Comparison of ENCODE assay signal across 8 cellular contexts in genomic region chr1:144418891-144419697, GRCh38. TPM values are rescaled to one million over a fixed set of nuclear protein-coding genes. Genes with fewer than 3 reads are reported as not detected.
DNase-seq lines count a peak whose midpoint lies in the region; ATAC-seq, FAIRE-seq and TF ChIP-seq lines count a peak whose summit lies in the region.
"Not testable (repeated sequence)": the region's sequence is repeated elsewhere in the genome, so short reads cannot be mapped to it uniquely, and the experiment has no call there.

No MANE protein-coding gene starts in this region.

- peak overlapping the region; percentile 74 to 88 (median 78) for H3K4me3 Mint-ChIP-seq in T-cell
- H3K4me3 Mint-ChIP-seq in effector memory CD8-positive, alpha-beta T cell = peak overlapping the region; percentile 82 to 86

- H3K4me1 Mint-ChIP-seq in T-cell; effector memory CD8-positive, alpha-beta T cell (ENCODE audit: low read depth in 2 of 2): not testable (repeated sequence)

- POLR2A ChIA-PET in T-cell (lab: Charles Lee) = not testable (repeated sequence)

- H3K4me3 ChIP-seq in kidney (ENCODE audit: low read length in 2 of 2) = not testable (repeated sequence)

- not testable (repeated sequence) for H3K9ac ChIP-seq in kidney (ENCODE audit: low read length in 2 of 2)

- CTCF ChIA-PET in T-cell (lab: Charles Lee) = not testable (repeated sequence)

- H3K36me3 ChIP-seq in kidney (ENCODE audit: control insufficient read depth in 1 of 2, insufficient read depth in 2 of 2, low read length in 2 of 2) = not testable (repeated sequence)

- intact Hi-C loops in kidney (cut with DNase I) = not testable (repeated sequence)

- DNase-seq in DMS 273 treated with DMSO at 0.1 percent for 48 hours (lab: John Stamatoyannopoulos, UW) (peak; percentile 38), NCI-H1105 treated with DMSO at 0.1 percent for 48 hours (lab: John Stamatoyannopoulos, UW) (peak; percentile 63), T-cell (peak; percentile 24 to 69 (median 46)), kidney (peak; percentile 74), putamen (ENCODE audit: low spot score) (peak; percentile 1)
- DNase-seq in activated effector memory CD4-positive, alpha-beta T cell treated with Interleukin-2 at 50 U/mL for 16 hours = peak; percentile 57
- DNase-seq in effector memory CD8-positive, alpha-beta T cell = peak; percentile 53 to 61 (median 57)
- DNase-seq in stimulated activated naive CD4-positive, alpha-beta T cell treated with Interleukin-2 at 50 U/mL for 16 hours (lab: John Stamatoyannopoulos, UW) = peak; percentile 56

- H3K27ac Mint-ChIP-seq in T-cell = peak overlapping the region; percentile 80 to 93
- H3K27ac Mint-ChIP-seq in effector memory CD8-positive, alpha-beta T cell = peak overlapping the region; percentile 93 to 99

- not testable (repeated sequence) for H3K9me3 Mint-ChIP-seq in T-cell; effector memory CD8-positive, alpha-beta T cell

- not testable (repeated sequence) for H3K9me3 ChIP-seq in kidney (ENCODE audit: control insufficient read depth in 1 of 2, low read length in 2 of 2)

- not testable (repeated sequence) for FAIRE-seq in kidney (lab: Jason Lieb, UNC)

- not testable (repeated sequence) for H3K27me3 Mint-ChIP-seq in T-cell; effector memory CD8-positive, alpha-beta T cell

- not testable (repeated sequence) for H3K27ac ChIP-seq in kidney (ENCODE audit: low read depth in 2 of 2, low read length in 2 of 2)

- peaks cover 13% of the 10 kb centered on the region for H3K36me3 Mint-ChIP-seq in T-cell
- H3K36me3 Mint-ChIP-seq in effector memory CD8-positive, alpha-beta T cell (ENCODE audit: insufficient read depth) = peaks cover 18% of the 10 kb centered on the region

- not testable (repeated sequence) for ATAC-seq in T-cell (replicated peaks in 1 of 4); effector memory CD8-positive, alpha-beta T cell (replicated peaks)

- TF ChIP-seq CTCF in kidney (IDR thresholded peaks at IDR 0.05; ENCODE audit: borderline replicate concordance, extremely low read depth, insufficient read depth) = not testable (repeated sequence)

- not testable (repeated sequence) for H3K4me1 ChIP-seq in kidney (ENCODE audit: control insufficient read depth in 1 of 2, insufficient read depth in 1 of 2, low read depth in 1 of 2, low read length in 2 of 2)

RNA-seq across cellular contexts. Expression of gene NBPF15, which starts 42.4 kb away (rescaled TPM):
- 100 to 1,000 TPM in 4 of 5 donors, 10 to 100 TPM in 1; 84.7 to 178 (median 149) TPM for total RNA-seq in T-cell
- total RNA-seq in kidney = 44.9 TPM
- 7.0 TPM for polyA plus RNA-seq in kidney (ENCODE audit: insufficient read depth, low read depth, low replicate concordance)

RNA-seq across cellular contexts. Expression of gene PPIAL4E, which starts 45.7 kb away (rescaled TPM):
- total RNA-seq in T-cell (1 to 10 TPM in 2 of 5 donors, under 1 TPM in 1, not detected in 2; 0.85 to 2.0 (median 1.4) TPM), kidney (not detected)
- not detected for polyA plus RNA-seq in kidney (ENCODE audit: insufficient read depth, low read depth, low replicate concordance)

Comparison
In these comparisons a context has a peak if more than half of its experiments do, and no peak if none do; other contexts are left out.
1. DNase-seq: peak in every context shown above with its lines; median percentile 74 in kidney; 63 in NCI-H1105 treated with DMSO at 0.1 percent for 48 hours; 57 in activated effector memory CD4-positive, alpha-beta T cell treated with Interleukin-2 at 50 U/mL for 16 hours; 57 in effector memory CD8-positive, alpha-beta T cell; 56 in stimulated activated naive CD4-positive, alpha-beta T cell treated with Interleukin-2 at 50 U/mL for 16 hours; 46 in T-cell; 38 in DMS 273 treated with DMSO at 0.1 percent for 48 hours; 1 in putamen.